Comparison of ENCODE assay signal across 1 cellular context in the genomic region with DNA sequence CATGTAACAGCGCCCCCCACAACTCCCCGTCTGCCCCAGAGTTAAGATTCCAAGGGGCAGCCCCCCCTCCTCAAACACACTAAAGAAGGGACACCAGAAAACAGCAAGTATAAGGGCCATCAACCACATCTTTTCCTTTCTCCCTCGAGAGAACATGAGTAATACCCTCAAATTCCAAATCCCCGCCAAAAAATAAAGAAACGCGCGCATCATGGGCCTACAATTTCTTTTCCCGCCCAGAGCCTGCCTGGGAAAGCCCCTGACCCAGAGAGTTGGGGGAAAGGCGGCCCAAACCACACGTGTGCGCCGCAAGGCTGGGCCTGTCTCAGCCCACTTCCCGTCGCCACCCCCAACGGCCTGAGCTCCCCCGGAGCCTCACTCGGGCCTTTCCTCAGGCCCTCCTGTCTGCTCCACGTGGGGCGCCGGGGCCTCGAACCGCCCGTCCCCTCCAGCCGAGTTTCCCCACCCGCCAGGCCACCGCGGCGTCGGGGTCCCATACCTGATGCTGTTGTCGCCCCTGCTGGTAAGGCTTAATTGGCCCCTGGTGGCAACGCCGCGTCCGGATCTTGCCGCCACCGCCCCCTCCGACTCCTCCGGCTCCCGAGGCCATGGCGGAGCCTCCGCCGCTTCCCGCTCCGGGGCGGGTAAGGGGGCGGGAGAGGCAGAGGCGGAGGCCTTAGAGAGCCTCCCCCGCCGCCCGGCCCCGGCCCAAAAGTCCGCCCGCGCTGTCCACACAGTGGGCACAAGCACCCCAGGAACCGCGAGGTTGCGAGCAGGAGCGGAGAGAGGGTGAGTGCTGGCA.
TF ChIP-seq lines count a peak whose summit lies in the region.

No MANE protein-coding gene starts in this region.

TF ChIP-seq in H1, 55 proteins besides CTCF, POLR2A, EP300 and RAD21:
- TF ChIP-seq, protein P1, sequence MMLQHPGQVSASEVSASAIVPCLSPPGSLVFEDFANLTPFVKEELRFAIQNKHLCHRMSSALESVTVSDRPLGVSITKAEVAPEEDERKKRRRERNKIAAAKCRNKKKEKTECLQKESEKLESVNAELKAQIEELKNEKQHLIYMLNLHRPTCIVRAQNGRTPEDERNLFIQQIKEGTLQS (IDR thresholded peaks at IDR 0.05; ENCODE audit: insufficient read depth, low read depth, low read length), result no peak
- TF ChIP-seq, protein P2, sequence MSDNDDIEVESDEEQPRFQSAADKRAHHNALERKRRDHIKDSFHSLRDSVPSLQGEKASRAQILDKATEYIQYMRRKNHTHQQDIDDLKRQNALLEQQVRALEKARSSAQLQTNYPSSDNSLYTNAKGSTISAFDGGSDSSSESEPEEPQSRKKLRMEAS (IDR thresholded peaks at IDR 0.05), result peak; percentile 85
- TF ChIP-seq SUZ12 (IDR thresholded peaks at IDR 0.05; ENCODE audit: low read length), result no peak
- no peak for TF ChIP-seq JUND (IDR thresholded peaks at IDR 0.05; ENCODE audit: low read length)
- TF ChIP-seq, protein P3, sequence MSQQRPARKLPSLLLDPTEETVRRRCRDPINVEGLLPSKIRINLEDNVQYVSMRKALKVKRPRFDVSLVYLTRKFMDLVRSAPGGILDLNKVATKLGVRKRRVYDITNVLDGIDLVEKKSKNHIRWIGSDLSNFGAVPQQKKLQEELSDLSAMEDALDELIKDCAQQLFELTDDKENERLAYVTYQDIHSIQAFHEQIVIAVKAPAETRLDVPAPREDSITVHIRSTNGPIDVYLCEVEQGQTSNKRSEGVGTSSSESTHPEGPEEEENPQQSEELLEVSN (IDR thresholded peaks at IDR 0.05), result peak; percentile 93
- TF ChIP-seq RBBP5 (IDR thresholded peaks at IDR 0.05; ENCODE audit: borderline replicate concordance, low read depth, low read length), result no peak
- no peak for TF ChIP-seq EGR1 (IDR thresholded peaks at IDR 0.05; ENCODE audit: borderline replicate concordance, low read depth, low read length)
- TF ChIP-seq FOSL1 (IDR thresholded peaks at IDR 0.05; ENCODE audit: insufficient read depth, low read depth, low read length), result no peak
- TF ChIP-seq KDM4A (IDR thresholded peaks at IDR 0.05; ENCODE audit: low read depth, low read length, severe bottlenecking), result no peak
- TF ChIP-seq SIRT6 (IDR thresholded peaks at IDR 0.05; ENCODE audit: low read length), result no peak
- no peak for TF ChIP-seq ZNF274 (IDR thresholded peaks at IDR 0.05; ENCODE audit: borderline replicate concordance, extremely low read depth, low read length)
- no peak for TF ChIP-seq CBX5 (IDR thresholded peaks at IDR 0.05; ENCODE audit: low read depth, low read length)
- TF ChIP-seq GTF2F1 (IDR thresholded peaks at IDR 0.05; ENCODE audit: borderline replicate concordance, low read depth, low read length), result no peak
- no peak for TF ChIP-seq TCF12 (IDR thresholded peaks at IDR 0.05; ENCODE audit: low read depth, low read length)
- TF ChIP-seq, protein P4, sequence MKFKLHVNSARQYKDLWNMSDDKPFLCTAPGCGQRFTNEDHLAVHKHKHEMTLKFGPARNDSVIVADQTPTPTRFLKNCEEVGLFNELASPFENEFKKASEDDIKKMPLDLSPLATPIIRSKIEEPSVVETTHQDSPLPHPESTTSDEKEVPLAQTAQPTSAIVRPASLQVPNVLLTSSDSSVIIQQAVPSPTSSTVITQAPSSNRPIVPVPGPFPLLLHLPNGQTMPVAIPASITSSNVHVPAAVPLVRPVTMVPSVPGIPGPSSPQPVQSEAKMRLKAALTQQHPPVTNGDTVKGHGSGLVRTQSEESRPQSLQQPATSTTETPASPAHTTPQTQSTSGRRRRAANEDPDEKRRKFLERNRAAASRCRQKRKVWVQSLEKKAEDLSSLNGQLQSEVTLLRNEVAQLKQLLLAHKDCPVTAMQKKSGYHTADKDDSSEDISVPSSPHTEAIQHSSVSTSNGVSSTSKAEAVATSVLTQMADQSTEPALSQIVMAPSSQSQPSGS (IDR thresholded peaks at IDR 0.05; ENCODE audit: low read length), result peak; percentile 66; the same call in 1 of the 2 replicates
- peak; percentile 41; the same call in 1 of the 2 replicates for TF ChIP-seq TBP (IDR thresholded peaks at IDR 0.05; ENCODE audit: low read depth, low read length)
- no peak for TF ChIP-seq JUN (IDR thresholded peaks at IDR 0.05; ENCODE audit: low read depth, low read length)
- TF ChIP-seq CBX8 (IDR thresholded peaks at IDR 0.05; ENCODE audit: borderline replicate concordance, low read depth, low read length), result no peak
- TF ChIP-seq, protein P5, sequence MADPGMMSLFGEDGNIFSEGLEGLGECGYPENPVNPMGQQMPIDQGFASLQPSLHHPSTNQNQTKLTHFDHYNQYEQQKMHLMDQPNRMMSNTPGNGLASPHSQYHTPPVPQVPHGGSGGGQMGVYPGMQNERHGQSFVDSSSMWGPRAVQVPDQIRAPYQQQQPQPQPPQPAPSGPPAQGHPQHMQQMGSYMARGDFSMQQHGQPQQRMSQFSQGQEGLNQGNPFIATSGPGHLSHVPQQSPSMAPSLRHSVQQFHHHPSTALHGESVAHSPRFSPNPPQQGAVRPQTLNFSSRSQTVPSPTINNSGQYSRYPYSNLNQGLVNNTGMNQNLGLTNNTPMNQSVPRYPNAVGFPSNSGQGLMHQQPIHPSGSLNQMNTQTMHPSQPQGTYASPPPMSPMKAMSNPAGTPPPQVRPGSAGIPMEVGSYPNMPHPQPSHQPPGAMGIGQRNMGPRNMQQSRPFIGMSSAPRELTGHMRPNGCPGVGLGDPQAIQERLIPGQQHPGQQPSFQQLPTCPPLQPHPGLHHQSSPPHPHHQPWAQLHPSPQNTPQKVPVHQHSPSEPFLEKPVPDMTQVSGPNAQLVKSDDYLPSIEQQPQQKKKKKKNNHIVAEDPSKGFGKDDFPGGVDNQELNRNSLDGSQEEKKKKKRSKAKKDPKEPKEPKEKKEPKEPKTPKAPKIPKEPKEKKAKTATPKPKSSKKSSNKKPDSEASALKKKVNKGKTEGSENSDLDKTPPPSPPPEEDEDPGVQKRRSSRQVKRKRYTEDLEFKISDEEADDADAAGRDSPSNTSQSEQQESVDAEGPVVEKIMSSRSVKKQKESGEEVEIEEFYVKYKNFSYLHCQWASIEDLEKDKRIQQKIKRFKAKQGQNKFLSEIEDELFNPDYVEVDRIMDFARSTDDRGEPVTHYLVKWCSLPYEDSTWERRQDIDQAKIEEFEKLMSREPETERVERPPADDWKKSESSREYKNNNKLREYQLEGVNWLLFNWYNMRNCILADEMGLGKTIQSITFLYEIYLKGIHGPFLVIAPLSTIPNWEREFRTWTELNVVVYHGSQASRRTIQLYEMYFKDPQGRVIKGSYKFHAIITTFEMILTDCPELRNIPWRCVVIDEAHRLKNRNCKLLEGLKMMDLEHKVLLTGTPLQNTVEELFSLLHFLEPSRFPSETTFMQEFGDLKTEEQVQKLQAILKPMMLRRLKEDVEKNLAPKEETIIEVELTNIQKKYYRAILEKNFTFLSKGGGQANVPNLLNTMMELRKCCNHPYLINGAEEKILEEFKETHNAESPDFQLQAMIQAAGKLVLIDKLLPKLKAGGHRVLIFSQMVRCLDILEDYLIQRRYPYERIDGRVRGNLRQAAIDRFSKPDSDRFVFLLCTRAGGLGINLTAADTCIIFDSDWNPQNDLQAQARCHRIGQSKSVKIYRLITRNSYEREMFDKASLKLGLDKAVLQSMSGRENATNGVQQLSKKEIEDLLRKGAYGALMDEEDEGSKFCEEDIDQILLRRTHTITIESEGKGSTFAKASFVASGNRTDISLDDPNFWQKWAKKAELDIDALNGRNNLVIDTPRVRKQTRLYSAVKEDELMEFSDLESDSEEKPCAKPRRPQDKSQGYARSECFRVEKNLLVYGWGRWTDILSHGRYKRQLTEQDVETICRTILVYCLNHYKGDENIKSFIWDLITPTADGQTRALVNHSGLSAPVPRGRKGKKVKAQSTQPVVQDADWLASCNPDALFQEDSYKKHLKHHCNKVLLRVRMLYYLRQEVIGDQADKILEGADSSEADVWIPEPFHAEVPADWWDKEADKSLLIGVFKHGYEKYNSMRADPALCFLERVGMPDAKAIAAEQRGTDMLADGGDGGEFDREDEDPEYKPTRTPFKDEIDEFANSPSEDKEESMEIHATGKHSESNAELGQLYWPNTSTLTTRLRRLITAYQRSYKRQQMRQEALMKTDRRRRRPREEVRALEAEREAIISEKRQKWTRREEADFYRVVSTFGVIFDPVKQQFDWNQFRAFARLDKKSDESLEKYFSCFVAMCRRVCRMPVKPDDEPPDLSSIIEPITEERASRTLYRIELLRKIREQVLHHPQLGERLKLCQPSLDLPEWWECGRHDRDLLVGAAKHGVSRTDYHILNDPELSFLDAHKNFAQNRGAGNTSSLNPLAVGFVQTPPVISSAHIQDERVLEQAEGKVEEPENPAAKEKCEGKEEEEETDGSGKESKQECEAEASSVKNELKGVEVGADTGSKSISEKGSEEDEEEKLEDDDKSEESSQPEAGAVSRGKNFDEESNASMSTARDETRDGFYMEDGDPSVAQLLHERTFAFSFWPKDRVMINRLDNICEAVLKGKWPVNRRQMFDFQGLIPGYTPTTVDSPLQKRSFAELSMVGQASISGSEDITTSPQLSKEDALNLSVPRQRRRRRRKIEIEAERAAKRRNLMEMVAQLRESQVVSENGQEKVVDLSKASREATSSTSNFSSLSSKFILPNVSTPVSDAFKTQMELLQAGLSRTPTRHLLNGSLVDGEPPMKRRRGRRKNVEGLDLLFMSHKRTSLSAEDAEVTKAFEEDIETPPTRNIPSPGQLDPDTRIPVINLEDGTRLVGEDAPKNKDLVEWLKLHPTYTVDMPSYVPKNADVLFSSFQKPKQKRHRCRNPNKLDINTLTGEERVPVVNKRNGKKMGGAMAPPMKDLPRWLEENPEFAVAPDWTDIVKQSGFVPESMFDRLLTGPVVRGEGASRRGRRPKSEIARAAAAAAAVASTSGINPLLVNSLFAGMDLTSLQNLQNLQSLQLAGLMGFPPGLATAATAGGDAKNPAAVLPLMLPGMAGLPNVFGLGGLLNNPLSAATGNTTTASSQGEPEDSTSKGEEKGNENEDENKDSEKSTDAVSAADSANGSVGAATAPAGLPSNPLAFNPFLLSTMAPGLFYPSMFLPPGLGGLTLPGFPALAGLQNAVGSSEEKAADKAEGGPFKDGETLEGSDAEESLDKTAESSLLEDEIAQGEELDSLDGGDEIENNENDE (IDR thresholded peaks at IDR 0.05; ENCODE audit: insufficient replicate concordance, low read length), result no peak
- no peak for TF ChIP-seq SAP30 (IDR thresholded peaks at IDR 0.05; ENCODE audit: insufficient read depth, insufficient replicate concordance, low read length)
- TF ChIP-seq POLR2AphosphoS5 (IDR thresholded peaks at IDR 0.05; ENCODE audit: low read depth, low read length), result peak; percentile 7; the same call in 1 of the 2 replicates
- no peak for TF ChIP-seq CHD1 (IDR thresholded peaks at IDR 0.05; ENCODE audit: low read depth, low read length)
- TF ChIP-seq ASH2L (IDR thresholded peaks at IDR 0.05; ENCODE audit: low read length), result no peak
